In genomic region chr14:65002586-65003210, GRCh38 we compare ENCODE assay signal across 11 cellular contexts. TPM values are rescaled to one million over a fixed set of nuclear protein-coding genes. Genes with fewer than 3 reads are reported as not detected.
A peak's percentile ranks its signal among the peaks of the same experiment; 100 is the strongest.
DNase-seq lines count a peak whose midpoint lies in the region; ATAC-seq and TF ChIP-seq lines count a peak whose summit lies in the region.
"Had no signal": no experiment of that assay in that cellular context is flagged by ENCODE, and none has a peak within 500 bp of the region (broad histone marks: within the 10 kb centered on the region; RNA-seq: fewer than 3 reads in every experiment).

No MANE protein-coding gene starts in this region.

- no peaks in the 10 kb centered on the region for H3K27me3 ChIP-seq in left lung
- no peaks in the 10 kb centered on the region for H3K27me3 ChIP-seq in CD4-positive, alpha-beta T cell (ENCODE audit: control insufficient read depth, insufficient read depth, low read length)
- no peaks in the 10 kb centered on the region for H3K27me3 ChIP-seq in heart right ventricle

- peaks cover 0 to 14% of the 10 kb centered on the region in 2 donors for H3K36me3 ChIP-seq in left lung
- peaks cover 0 to 20% (median 0%) of the 10 kb centered on the region in 9 donors for H3K36me3 ChIP-seq in heart right ventricle

- H3K27ac ChIP-seq in left lung: peak overlapping the region; percentile 27 to 30
- H3K27ac ChIP-seq in CD4-positive, alpha-beta T cell (ENCODE audit: low read depth, low read length): no peak overlapping the region
- H3K27ac ChIP-seq in heart right ventricle: peak overlapping the region in 1 of 10 donors; percentile 49

- TF ChIP-seq CTCF in left lung (IDR thresholded peaks at IDR 0.05) (no peak), GM20000 (IDR thresholded peaks at IDR 0.05; ENCODE audit: extremely low read depth, missing control alignments) (no peak), heart right ventricle (IDR thresholded peaks at IDR 0.05) (no peak)
- no peak for TF ChIP-seq CTCF in CD4-positive, alpha-beta T cell (IDR thresholded peaks at IDR 0.05)

- WGBS in heart right ventricle, 2 donors: 73 to 75% methylated on average over 6 of the region's 6 CpGs

- H3K27me3 Mint-ChIP-seq in activated T-helper 17 cell treated with anti-CD3 and anti-CD28 coated beads, Interleukin-2, amount 50 U/mL, for 72 hours: no peaks in the 10 kb centered on the region
- H3K27me3 Mint-ChIP-seq in CD4-positive, alpha-beta T cell: no peaks in the 10 kb centered on the region

- H3K4me1 Mint-ChIP-seq in activated T-helper 17 cell treated with anti-CD3 and anti-CD28 coated beads, Interleukin-2, amount 50 U/mL, for 72 hours: peaks cover 39% of the 10 kb centered on the region
- peaks cover 11% of the 10 kb centered on the region for H3K4me1 Mint-ChIP-seq in CD4-positive, alpha-beta T cell (ENCODE audit: low read depth)

- H3K4me1 ChIP-seq in left lung: peaks cover 0 to 6% of the 10 kb centered on the region in 2 donors
- H3K4me1 ChIP-seq in heart right ventricle: peaks cover 0 to 25% (median 6%) of the 10 kb centered on the region in 9 donors

- H3K9me3 ChIP-seq in left lung: no peaks in the 10 kb centered on the region
- no peaks in the 10 kb centered on the region for H3K9me3 ChIP-seq in CD4-positive, alpha-beta T cell (ENCODE audit: control insufficient read depth, low read length)
- no peaks in the 10 kb centered on the region for H3K9me3 ChIP-seq in heart right ventricle

- CTCF ChIA-PET in CD4-positive, alpha-beta T cell (lab: Charles Lee): no interaction called here

- DNase-seq in AG20443 (ENCODE audit: low spot score): peak; percentile 67
- DNase-seq in left lung: no peak
- no peak for DNase-seq in DMS53 (lab: John Stamatoyannopoulos, UW)
- DNase-seq in GM20000 (ENCODE audit: low spot score): no peak
- DNase-seq in CD4-positive, alpha-beta T cell: no peak
- DNase-seq in heart right ventricle: no peak
- DNase-seq: left colon, MM.1S, NCI-H2227 treated with DMSO at 0.1 percent for 48 hours had no signal

- no peaks in the 10 kb centered on the region for H3K9me3 Mint-ChIP-seq in activated T-helper 17 cell treated with anti-CD3 and anti-CD28 coated beads, Interleukin-2, amount 50 U/mL, for 72 hours
- H3K9me3 Mint-ChIP-seq in CD4-positive, alpha-beta T cell: no peaks in the 10 kb centered on the region

- ATAC-seq in GM21529 (IDR thresholded peaks at IDR 0.05; ENCODE audit: unreplicated experiment) (peak; percentile 12), left lung (peak; percentile 57), heart right ventricle (no peak)
- ATAC-seq in activated T-helper 17 cell treated with anti-CD3 and anti-CD28 coated beads, Interleukin-2, amount 50 U/mL, for 72 hours (replicated peaks): no peak
- ATAC-seq in CD4-positive, alpha-beta T cell (ENCODE audit: poor library complexity): no peak
- ATAC-seq: left colon had no signal

- H3K27ac Mint-ChIP-seq in activated T-helper 17 cell treated with anti-CD3 and anti-CD28 coated beads, Interleukin-2, amount 50 U/mL, for 72 hours: peak overlapping the region; percentile 84
- H3K27ac Mint-ChIP-seq in CD4-positive, alpha-beta T cell: no peak overlapping the region

- POLR2A ChIA-PET in CD4-positive, alpha-beta T cell (lab: Charles Lee): no interaction called here

- peaks cover 44% of the 10 kb centered on the region for H3K36me3 Mint-ChIP-seq in activated T-helper 17 cell treated with anti-CD3 and anti-CD28 coated beads, Interleukin-2, amount 50 U/mL, for 72 hours (ENCODE audit: low read depth)
- peaks cover 34% of the 10 kb centered on the region for H3K36me3 Mint-ChIP-seq in CD4-positive, alpha-beta T cell (ENCODE audit: low read depth)

- intact Hi-C loops in left lung (cut with DNase I): no loop called here
- intact Hi-C loops in CD4-positive, alpha-beta T cell (cut with DNase I, micrococcal nuclease): no loop called here
- intact Hi-C loops in heart right ventricle (cut with DNase I): loop anchor here in 1 of 10 donors (5.0 kb wide), 1 partner anchor 945 kb away; no protein-coding TSS in a partner anchor

- H3K4me3 Mint-ChIP-seq in activated T-helper 17 cell treated with anti-CD3 and anti-CD28 coated beads, Interleukin-2, amount 50 U/mL, for 72 hours: peak overlapping the region; percentile 45
- no peak overlapping the region for H3K4me3 Mint-ChIP-seq in CD4-positive, alpha-beta T cell

- H3K4me3 ChIP-seq in left lung (no peak overlapping the region), heart right ventricle (no peak overlapping the region)

RNA-seq across cellular contexts. Expression of gene FNTB, which starts 16.0 kb away (rescaled TPM):
- total RNA-seq in activated T-helper 17 cell treated with anti-CD3 and anti-CD28 coated beads, Interleukin-2, amount 50 U/mL, for 72 hours: 10 to 100 TPM; 24.7 to 47.1 TPM
- 10 to 100 TPM; 16.6 to 19.3 TPM for total RNA-seq in left lung
- 1 to 10 TPM; 7.5 to 7.9 TPM for total RNA-seq in CD4-positive, alpha-beta T cell
- total RNA-seq in heart right ventricle: 10 to 100 TPM; 14.6 to 20.8 (median 16.9) TPM
- 10 to 100 TPM; 14.6 to 16.2 TPM for polyA plus RNA-seq in heart right ventricle

RNA-seq across cellular contexts. Expression of gene RAB15, which starts 30.6 kb away (rescaled TPM):
- 1 to 10 TPM; 4.3 to 7.2 TPM for total RNA-seq in activated T-helper 17 cell treated with anti-CD3 and anti-CD28 coated beads, Interleukin-2, amount 50 U/mL, for 72 hours
- total RNA-seq in left lung (10 to 100 TPM; 21.8 to 36.6 TPM), heart right ventricle (10 to 100 TPM; 11.2 to 94.3 (median 31.6) TPM)
- total RNA-seq in CD4-positive, alpha-beta T cell: 1 to 10 TPM; 2.6 to 3.8 TPM
- 10 to 100 TPM in 1 of 2 donors, 1 to 10 TPM in 1; 8.2 to 35.7 TPM for polyA plus RNA-seq in heart right ventricle

Comparison
In these comparisons a context has a peak if more than half of its experiments do, and no peak if none do; other contexts are left out.
1. ATAC-seq: peak in GM21529 (single experiment) and left lung (single experiment); none in activated T-helper 17 cell treated with anti-CD3 and anti-CD28 coated beads, Interleukin-2, amount 50 U/mL, for 72 hours (single experiment), CD4-positive, alpha-beta T cell (single experiment) and heart right ventricle (0 of 8).